In the genomic region with DNA sequence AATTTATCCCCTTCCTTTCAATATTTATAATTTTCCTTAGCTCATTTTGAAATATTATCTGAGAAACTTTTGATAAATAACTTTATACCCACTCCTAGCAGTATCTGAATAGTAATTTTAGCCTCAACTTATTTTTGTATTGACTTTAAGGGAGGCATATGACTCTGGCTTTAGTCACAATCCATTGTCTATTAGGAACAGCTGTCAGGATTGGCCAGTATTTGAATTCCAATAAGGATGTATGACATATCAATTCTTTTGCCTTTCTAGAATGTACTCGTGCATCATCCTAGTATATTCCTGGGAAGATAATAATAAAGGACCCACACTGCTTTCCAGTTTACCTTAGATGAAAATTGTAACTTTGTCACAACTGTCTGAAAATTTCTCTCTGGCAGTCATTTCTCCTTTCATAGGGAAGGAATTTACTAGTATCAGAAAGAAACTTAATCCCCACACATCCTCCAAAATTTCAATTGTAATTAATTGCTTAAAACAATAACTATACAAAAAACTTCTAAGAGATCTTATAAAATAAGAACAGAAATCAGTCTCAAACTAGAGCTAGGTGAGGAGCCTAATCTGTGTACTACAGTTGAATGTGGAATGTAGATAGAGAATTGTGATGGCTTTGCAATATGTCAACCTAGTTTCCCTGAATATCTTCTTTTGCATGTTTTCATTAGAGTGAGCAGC, we compare ENCODE assay signal across 1 cellular context.
TF ChIP-seq lines count a peak whose summit lies in the region.

No MANE protein-coding gene starts in this region.

TF ChIP-seq in endothelial cell of umbilical vein, 7 proteins besides CTCF, POLR2A, EP300 and RAD21:
- TF ChIP-seq JUN (IDR thresholded peaks at IDR 0.05; ENCODE audit: borderline replicate concordance, insufficient read depth, insufficient read length, low read depth): no peak
- no peak for TF ChIP-seq EZH2 (IDR thresholded peaks at IDR 0.05; ENCODE audit: borderline replicate concordance, low read depth, low read length, severe bottlenecking)
- no peak for TF ChIP-seq FOS (IDR thresholded peaks at IDR 0.05; ENCODE audit: borderline replicate concordance, insufficient read depth, low read length)
- no peak for TF ChIP-seq MYC (IDR thresholded peaks at IDR 0.05; ENCODE audit: low read depth, low read length)
- TF ChIP-seq GATA2 (IDR thresholded peaks at IDR 0.05; ENCODE audit: insufficient read depth, insufficient read length, low read depth, low read length): no peak
- TF ChIP-seq MAX (IDR thresholded peaks at IDR 0.05; ENCODE audit: insufficient read depth, insufficient read length): no peak
- no peak for TF ChIP-seq POLR2AphosphoS5 (IDR thresholded peaks at IDR 0.05; ENCODE audit: insufficient read depth, low read depth, low read length)
